In genomic region chr10:93190377-93190776, GRCh38 we compare ENCODE assay signal across 1 cellular context.
TF ChIP-seq lines count a peak whose summit lies in the region.

No MANE protein-coding gene starts in this region.

TF ChIP-seq in GM23338, 12 proteins besides CTCF, POLR2A, EP300 and RAD21 (continued from another document):
- TF ChIP-seq POLR2AphosphoS5 (IDR thresholded peaks at IDR 0.05; ENCODE audit: low read depth): no peak
- no peak for TF ChIP-seq STAT1 (IDR thresholded peaks at IDR 0.05; ENCODE audit: unreplicated experiment)
- no peak for TF ChIP-seq ZNF331 (CRISPR knock-in tag; IDR thresholded peaks at IDR 0.05; ENCODE audit: low read depth)
- no peak for TF ChIP-seq ETS1 (IDR thresholded peaks at IDR 0.05)
- TF ChIP-seq EZH2 (IDR thresholded peaks at IDR 0.05; ENCODE audit: low read depth, unreplicated experiment): no peak
- TF ChIP-seq REST (IDR thresholded peaks at IDR 0.05; ENCODE audit: unreplicated experiment): no peak
TF ChIP-seq in GM23338: peak in this region for 0.
